ENCODE assay signal across 1 cellular context in the genomic region with DNA sequence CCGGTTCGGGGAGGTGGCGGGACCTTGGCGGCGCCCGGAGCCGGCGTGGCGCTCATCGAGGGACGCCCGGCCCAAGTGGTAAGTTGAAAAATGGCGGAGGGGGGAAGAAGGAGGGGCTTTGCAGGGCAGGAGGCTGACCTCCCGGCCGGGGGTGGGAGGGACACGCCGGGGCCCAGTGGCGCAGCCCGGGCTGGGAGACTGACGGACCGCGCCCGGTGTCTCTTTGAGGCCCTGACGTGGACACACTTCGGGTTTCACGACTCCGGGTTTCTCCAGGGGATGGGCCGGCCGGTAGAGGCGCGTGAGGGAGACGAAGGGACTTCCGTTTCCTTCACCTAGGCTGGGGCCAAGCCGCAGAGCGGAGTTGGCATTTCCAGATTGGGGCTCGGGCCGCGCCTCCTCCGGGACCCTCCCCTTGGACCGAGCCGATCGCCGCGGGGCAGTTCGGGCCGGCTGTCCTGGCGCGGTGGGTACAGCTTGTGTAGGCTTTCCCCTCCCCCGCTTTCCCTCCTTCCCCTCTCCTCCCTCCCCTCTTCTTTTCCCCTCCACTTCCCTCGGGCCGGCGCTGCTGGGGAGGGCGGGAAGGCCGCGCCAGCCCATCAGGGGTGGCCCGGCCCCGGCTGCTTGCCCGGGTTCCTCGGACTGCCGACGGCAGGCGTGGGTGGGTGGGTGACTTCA.
TF ChIP-seq lines count a peak whose summit lies in the region.

TSS of gene XIAP (plus strand) at position 226 of the 678 bp plus-strand sequence. CDS start 25,610 bp downstream, outside the sequence.

TF ChIP-seq in HepG2, 621 proteins besides CTCF, POLR2A, EP300 and RAD21 (continued from another document and continues in another):
- TF ChIP-seq, protein P1, sequence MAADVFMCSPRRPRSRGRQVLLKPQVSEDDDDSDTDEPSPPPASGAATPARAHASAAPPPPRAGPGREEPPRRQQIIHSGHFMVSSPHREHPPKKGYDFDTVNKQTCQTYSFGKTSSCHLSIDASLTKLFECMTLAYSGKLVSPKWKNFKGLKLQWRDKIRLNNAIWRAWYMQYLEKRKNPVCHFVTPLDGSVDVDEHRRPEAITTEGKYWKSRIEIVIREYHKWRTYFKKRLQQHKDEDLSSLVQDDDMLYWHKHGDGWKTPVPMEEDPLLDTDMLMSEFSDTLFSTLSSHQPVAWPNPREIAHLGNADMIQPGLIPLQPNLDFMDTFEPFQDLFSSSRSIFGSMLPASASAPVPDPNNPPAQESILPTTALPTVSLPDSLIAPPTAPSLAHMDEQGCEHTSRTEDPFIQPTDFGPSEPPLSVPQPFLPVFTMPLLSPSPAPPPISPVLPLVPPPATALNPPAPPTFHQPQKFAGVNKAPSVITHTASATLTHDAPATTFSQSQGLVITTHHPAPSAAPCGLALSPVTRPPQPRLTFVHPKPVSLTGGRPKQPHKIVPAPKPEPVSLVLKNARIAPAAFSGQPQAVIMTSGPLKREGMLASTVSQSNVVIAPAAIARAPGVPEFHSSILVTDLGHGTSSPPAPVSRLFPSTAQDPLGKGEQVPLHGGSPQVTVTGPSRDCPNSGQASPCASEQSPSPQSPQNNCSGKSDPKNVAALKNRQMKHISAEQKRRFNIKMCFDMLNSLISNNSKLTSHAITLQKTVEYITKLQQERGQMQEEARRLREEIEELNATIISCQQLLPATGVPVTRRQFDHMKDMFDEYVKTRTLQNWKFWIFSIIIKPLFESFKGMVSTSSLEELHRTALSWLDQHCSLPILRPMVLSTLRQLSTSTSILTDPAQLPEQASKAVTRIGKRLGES (CRISPR knock-in tag; IDR thresholded peaks at IDR 0.05; ENCODE audit: borderline replicate concordance): no peak
- TF ChIP-seq ZNF333 (CRISPR knock-in tag; IDR thresholded peaks at IDR 0.05; ENCODE audit: borderline replicate concordance) (no peak), SUZ12 (IDR thresholded peaks at IDR 0.05; ENCODE audit: low read depth, low read length) (no peak), MZF1 (CRISPR knock-in tag; IDR thresholded peaks at IDR 0.05; ENCODE audit: borderline replicate concordance) (no peak), HNRNPUL1 (IDR thresholded peaks at IDR 0.05; ENCODE audit: low read depth, low read length) (no peak), KDM2A (CRISPR knock-in tag; IDR thresholded peaks at IDR 0.05; ENCODE audit: borderline replicate concordance, low read depth) (peak; percentile 61), PITX1 (CRISPR knock-in tag; IDR thresholded peaks at IDR 0.05) (peak; percentile 54; the same call in 1 of the 2 replicates), NKX3-1 (CRISPR knock-in tag; IDR thresholded peaks at IDR 0.05) (no peak), FOXP1 (IDR thresholded peaks at IDR 0.05) (no peak), FOXP1 (CRISPR knock-in tag; IDR thresholded peaks at IDR 0.05) (no peak), RBFOX2 (IDR thresholded peaks at IDR 0.05; ENCODE audit: low read depth, low read length) (peak; percentile 90), PATZ1 (CRISPR knock-in tag; IDR thresholded peaks at IDR 0.05) (peak; percentile 70), ZNF792 (CRISPR knock-in tag; IDR thresholded peaks at IDR 0.05) (0 out of 2 replicates have a peak, but pooled peaks have one; percentile 14), THAP7 (CRISPR knock-in tag; IDR thresholded peaks at IDR 0.05) (no peak), NFAT5 (CRISPR knock-in tag; IDR thresholded peaks at IDR 0.05) (no peak), ZNF121 (CRISPR knock-in tag; IDR thresholded peaks at IDR 0.05) (no peak), TBP (CRISPR knock-in tag; IDR thresholded peaks at IDR 0.05) (no peak), RFXAP (CRISPR knock-in tag; IDR thresholded peaks at IDR 0.05; ENCODE audit: borderline replicate concordance) (no peak; the same call in 1 of the 2 replicates), REPIN1 (CRISPR knock-in tag; IDR thresholded peaks at IDR 0.05; ENCODE audit: borderline replicate concordance, low read depth) (no peak), MXI1 (IDR thresholded peaks at IDR 0.05; ENCODE audit: borderline replicate concordance, low read depth, low read length) (0 out of 3 replicates have a peak, but pooled peaks have one; percentile 19), FOXP4 (CRISPR knock-in tag; IDR thresholded peaks at IDR 0.05) (0 out of 2 replicates have a peak, but pooled peaks have one; percentile 10)
- TF ChIP-seq, protein P2, sequence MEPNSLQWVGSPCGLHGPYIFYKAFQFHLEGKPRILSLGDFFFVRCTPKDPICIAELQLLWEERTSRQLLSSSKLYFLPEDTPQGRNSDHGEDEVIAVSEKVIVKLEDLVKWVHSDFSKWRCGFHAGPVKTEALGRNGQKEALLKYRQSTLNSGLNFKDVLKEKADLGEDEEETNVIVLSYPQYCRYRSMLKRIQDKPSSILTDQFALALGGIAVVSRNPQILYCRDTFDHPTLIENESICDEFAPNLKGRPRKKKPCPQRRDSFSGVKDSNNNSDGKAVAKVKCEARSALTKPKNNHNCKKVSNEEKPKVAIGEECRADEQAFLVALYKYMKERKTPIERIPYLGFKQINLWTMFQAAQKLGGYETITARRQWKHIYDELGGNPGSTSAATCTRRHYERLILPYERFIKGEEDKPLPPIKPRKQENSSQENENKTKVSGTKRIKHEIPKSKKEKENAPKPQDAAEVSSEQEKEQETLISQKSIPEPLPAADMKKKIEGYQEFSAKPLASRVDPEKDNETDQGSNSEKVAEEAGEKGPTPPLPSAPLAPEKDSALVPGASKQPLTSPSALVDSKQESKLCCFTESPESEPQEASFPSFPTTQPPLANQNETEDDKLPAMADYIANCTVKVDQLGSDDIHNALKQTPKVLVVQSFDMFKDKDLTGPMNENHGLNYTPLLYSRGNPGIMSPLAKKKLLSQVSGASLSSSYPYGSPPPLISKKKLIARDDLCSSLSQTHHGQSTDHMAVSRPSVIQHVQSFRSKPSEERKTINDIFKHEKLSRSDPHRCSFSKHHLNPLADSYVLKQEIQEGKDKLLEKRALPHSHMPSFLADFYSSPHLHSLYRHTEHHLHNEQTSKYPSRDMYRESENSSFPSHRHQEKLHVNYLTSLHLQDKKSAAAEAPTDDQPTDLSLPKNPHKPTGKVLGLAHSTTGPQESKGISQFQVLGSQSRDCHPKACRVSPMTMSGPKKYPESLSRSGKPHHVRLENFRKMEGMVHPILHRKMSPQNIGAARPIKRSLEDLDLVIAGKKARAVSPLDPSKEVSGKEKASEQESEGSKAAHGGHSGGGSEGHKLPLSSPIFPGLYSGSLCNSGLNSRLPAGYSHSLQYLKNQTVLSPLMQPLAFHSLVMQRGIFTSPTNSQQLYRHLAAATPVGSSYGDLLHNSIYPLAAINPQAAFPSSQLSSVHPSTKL (CRISPR knock-in tag; IDR thresholded peaks at IDR 0.05): no peak
- TF ChIP-seq, protein P3, sequence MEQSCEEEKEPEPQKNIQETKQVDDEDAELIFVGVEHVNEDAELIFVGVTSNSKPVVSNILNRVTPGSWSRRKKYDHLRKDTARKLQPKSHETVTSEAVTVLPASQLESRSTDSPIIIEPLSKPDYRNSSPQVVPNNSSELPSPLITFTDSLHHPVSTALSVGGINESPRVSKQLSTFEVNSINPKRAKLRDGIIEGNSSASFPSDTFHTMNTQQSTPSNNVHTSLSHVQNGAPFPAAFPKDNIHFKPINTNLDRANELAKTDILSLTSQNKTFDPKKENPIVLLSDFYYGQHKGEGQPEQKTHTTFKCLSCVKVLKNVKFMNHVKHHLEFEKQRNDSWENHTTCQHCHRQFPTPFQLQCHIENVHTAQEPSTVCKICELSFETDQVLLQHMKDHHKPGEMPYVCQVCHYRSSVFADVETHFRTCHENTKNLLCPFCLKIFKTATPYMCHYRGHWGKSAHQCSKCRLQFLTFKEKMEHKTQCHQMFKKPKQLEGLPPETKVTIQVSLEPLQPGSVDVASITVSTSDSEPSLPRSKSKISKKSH (CRISPR knock-in tag; IDR thresholded peaks at IDR 0.05; ENCODE audit: borderline replicate concordance): no peak
- TF ChIP-seq, protein P4, sequence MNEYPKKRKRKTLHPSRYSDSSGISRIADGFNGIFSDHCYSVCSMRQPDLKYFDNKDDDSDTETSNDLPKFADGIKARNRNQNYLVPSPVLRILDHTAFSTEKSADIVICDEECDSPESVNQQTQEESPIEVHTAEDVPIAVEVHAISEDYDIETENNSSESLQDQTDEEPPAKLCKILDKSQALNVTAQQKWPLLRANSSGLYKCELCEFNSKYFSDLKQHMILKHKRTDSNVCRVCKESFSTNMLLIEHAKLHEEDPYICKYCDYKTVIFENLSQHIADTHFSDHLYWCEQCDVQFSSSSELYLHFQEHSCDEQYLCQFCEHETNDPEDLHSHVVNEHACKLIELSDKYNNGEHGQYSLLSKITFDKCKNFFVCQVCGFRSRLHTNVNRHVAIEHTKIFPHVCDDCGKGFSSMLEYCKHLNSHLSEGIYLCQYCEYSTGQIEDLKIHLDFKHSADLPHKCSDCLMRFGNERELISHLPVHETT (CRISPR knock-in tag; conservative IDR thresholded peaks at IDR 0.05): 0 out of 2 replicates have a peak, but pooled peaks have one; percentile 36
